Comparison of ENCODE assay signal across 8 cellular contexts in the genomic region with DNA sequence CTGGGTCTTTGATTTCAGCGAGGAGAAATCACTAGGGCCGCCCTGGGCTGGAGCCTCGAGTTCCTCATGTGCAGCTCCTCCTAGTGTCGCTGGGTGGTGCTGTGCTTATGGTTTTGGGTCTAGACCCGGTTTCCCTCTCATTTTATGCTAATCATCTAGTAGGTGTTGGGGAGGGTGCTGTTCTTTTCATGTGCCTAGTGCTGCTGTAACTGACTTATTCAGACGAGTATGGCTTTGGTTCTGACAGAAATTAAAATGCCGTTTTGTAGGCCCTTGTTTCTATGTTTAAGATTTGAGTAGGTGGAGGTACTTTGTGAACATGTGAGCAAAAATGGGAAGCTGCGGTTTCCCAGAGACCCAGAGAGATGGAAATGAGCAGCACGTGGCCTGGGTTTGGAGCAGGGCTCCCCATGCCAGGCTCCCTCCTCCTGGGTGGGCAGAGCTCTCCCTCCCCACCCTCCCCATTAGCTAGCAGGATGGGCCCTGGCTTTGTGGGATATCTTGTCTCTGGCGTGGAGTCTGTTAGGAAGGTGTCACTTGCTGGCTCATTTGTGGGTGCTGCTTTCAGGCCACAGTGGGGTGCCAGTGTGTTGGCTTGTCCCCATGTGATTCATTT.
DNase-seq lines count a peak whose midpoint lies in the region; ATAC-seq, FAIRE-seq and TF ChIP-seq lines count a peak whose summit lies in the region.

No MANE protein-coding gene starts in this region.

- H3K4me3 Mint-ChIP-seq in T-helper 17 cell, result no peak overlapping the region

- no peak for FAIRE-seq in A549 (lab: Jason Lieb, UNC)

- CTCF ChIA-PET in A549 (lab: Yijun Ruan, JAX), result interaction anchor here (0.6 to 11.0 kb wide), 19 partner anchors 9 to 888 kb away, joined by 3 to 138 read pairs (median 3); no protein-coding TSS in a partner anchor

- no peak for TF ChIP-seq POLR2A in A549 (IDR thresholded peaks at IDR 0.05; ENCODE audit: low read length)

- peak; percentile 61 for TF ChIP-seq CTCF in A549 (IDR thresholded peaks at IDR 0.05)
- TF ChIP-seq CTCF in GM13977 (IDR thresholded peaks at IDR 0.05; ENCODE audit: extremely low read depth, insufficient read depth, missing control alignments), result peak; percentile 84
- TF ChIP-seq CTCF in brain microvascular endothelial cell (IDR thresholded peaks at IDR 0.05; ENCODE audit: low read depth, low read length, missing control alignments), result peak; percentile 95

- no peaks in the 10 kb centered on the region for H3K27me3 Mint-ChIP-seq in T-helper 17 cell

- no peaks in the 10 kb centered on the region for H3K27me3 ChIP-seq in brain microvascular endothelial cell (replicated peaks)

- DNase-seq in A549 (ENCODE audit: low read depth in 1 of 2, low spot score in 1 of 2) (peak; percentile 20 to 49), GM13977 (ENCODE audit: low spot score) (peak; percentile 45), NCI-H1105 (lab: John Stamatoyannopoulos, UW) (peak; percentile 41), T-helper 17 cell (peak in 2 of 3 donors; percentile 18 to 33), brain microvascular endothelial cell (peak; percentile 72), iris pigment epithelial cell (ENCODE audit: low read depth) (peak; percentile 73)
- DNase-seq in stimulated activated CD4-positive, alpha-beta T cell treated with anti-CD3 and anti-CD28 coated beads, Interleukin-1b, Interleukin-23, amount 100 ng/mL, for 48 hours, result peak; percentile 68

- no peaks in the 10 kb centered on the region for H3K9me3 ChIP-seq in A549
- no peaks in the 10 kb centered on the region for H3K9me3 ChIP-seq in T-helper 17 cell (ENCODE audit: control insufficient read depth, low read length, poor library complexity, severe bottlenecking)

- peak; percentile 67 to 71 for TF ChIP-seq RAD21 in A549 (conservative IDR thresholded peaks at IDR 0.05 in 1 of 2, IDR thresholded peaks at IDR 0.05 in 1 of 2)

- H3K27ac ChIP-seq in A549 (no peak overlapping the region), brain microvascular endothelial cell (no peak overlapping the region)

- ATAC-seq in A549 (peak; percentile 78 to 89), HG02763 (IDR thresholded peaks at IDR 0.05; ENCODE audit: unreplicated experiment) (peak; percentile 79), T-helper 17 cell (peak; percentile 86)

- 33% methylated on average over 10 of the region's 10 CpGs for WGBS in A549 (ENCODE audit: missing lambda C conversion rate)

- H3K4me3 ChIP-seq in A549, result no peak overlapping the region
- no peak overlapping the region for H3K4me3 ChIP-seq in brain microvascular endothelial cell (ENCODE audit: low read depth, low read length)

- H3K36me3 ChIP-seq in brain microvascular endothelial cell (replicated peaks), result no peaks in the 10 kb centered on the region

- peak overlapping the region; percentile 80 for H3K27ac Mint-ChIP-seq in T-helper 17 cell

- H3K36me3 Mint-ChIP-seq in T-helper 17 cell (ENCODE audit: low read depth), result peaks cover 11% of the 10 kb centered on the region

- TF ChIP-seq EP300 in A549 (IDR thresholded peaks at IDR 0.05), result no peak

- H3K4me1 ChIP-seq in A549, result no peaks in the 10 kb centered on the region

- no peak overlapping the region for H3K4me2 ChIP-seq in A549

- in situ Hi-C loops in GM13977 (cut with MboI; ENCODE audit: low pct_unique_long_range_greater_than_20kb, low sequenced_read_pairs, unreplicated experiment) (no loop called here), brain microvascular endothelial cell (cut with HindIII; ENCODE audit: low pct_ligation_motif_present, low sequenced_read_pairs) (loop anchor here (25.0 kb wide), 1 partner anchor 398 kb away; no protein-coding TSS in a partner anchor)

- H3K4me1 Mint-ChIP-seq in T-helper 17 cell, result peaks cover 41% of the 10 kb centered on the region

- POLR2A ChIA-PET in A549 (lab: Yijun Ruan, JAX), result no interaction called here

TF ChIP-seq in A549, 52 proteins besides CTCF, POLR2A, EP300 and RAD21:
- TF ChIP-seq SMC3 (IDR thresholded peaks at IDR 0.05) (peak; percentile 71), CHD2 (IDR thresholded peaks at IDR 0.05; ENCODE audit: low read length, partially characterized antibody) (no peak)
